Comparison of ENCODE assay signal across 2 cellular contexts in the genomic region with DNA sequence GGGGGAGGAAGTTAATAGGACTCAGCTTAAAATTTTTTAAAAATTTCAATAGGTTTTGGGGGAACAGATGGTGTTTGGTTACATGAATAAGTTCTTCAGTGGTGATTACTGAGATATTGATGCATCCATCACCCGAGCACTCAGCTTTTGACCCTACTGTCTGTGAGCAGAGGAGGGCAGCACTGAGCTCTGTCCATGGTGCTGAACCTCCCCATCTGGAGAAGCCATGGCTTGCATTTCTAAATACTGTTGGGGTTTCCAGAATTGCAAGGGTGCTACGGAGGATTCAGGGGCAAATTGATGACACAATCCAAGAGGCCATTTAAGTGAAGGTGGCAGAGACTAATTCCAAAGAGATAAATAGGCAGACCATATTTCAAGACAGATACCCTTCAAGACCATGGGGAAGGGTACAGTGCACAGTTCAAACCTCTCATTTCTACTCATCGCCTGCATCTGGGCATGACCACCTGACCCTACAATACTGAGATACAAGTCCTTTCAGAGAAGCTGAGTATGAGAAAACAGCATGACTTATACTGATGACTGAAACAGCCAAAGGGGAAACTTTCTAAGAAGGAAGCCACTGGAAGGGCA.
TF ChIP-seq lines count a peak whose summit lies in the region.

No MANE protein-coding gene starts in this region.

TF ChIP-seq in IMR-90, 13 proteins besides CTCF, POLR2A, EP300 and RAD21 (continued from another document):
- TF ChIP-seq MXI1 (IDR thresholded peaks at IDR 0.05; ENCODE audit: borderline replicate concordance, low read depth, low read length) = peak; percentile 52; the same call in 1 of the 2 replicates
- TF ChIP-seq CEBPB (IDR thresholded peaks at IDR 0.05; ENCODE audit: low read depth, low read length) = no peak

TF ChIP-seq in K562, 482 proteins besides CTCF, POLR2A, EP300 and RAD21 (continues in another document):
- TF ChIP-seq PHF20 (IDR thresholded peaks at IDR 0.05; ENCODE audit: partially characterized antibody) (no peak), ZNF644 (tag; IDR thresholded peaks at IDR 0.05; ENCODE audit: low read depth) (peak; percentile 88), NELFE (IDR thresholded peaks at IDR 0.05; ENCODE audit: insufficient read depth, insufficient read length) (no peak), ZNF696 (CRISPR knock-in tag; conservative IDR thresholded peaks at IDR 0.05) (no peak), ZBED1 (IDR thresholded peaks at IDR 0.05) (no peak), ZNF766 (CRISPR knock-in tag; conservative IDR thresholded peaks at IDR 0.05) (peak; percentile 94), NR4A1 (CRISPR knock-in tag; IDR thresholded peaks at IDR 0.05) (no peak), NR4A1 (tag; IDR thresholded peaks at IDR 0.05) (0 out of 2 replicates have a peak, but pooled peaks have one; percentile 67), ZNF583 (CRISPR knock-in tag; IDR thresholded peaks at IDR 0.05) (no peak), FOXK1 (CRISPR knock-in tag; IDR thresholded peaks at IDR 0.05; ENCODE audit: borderline replicate concordance) (0 out of 2 replicates have a peak, but pooled peaks have one; percentile 39), ETV6 (IDR thresholded peaks at IDR 0.05; ENCODE audit: borderline replicate concordance in 1 of 2, low read depth in 2 of 2, low read length in 1 of 2) (no peak), ETV6 (CRISPR knock-in tag; IDR thresholded peaks at IDR 0.05; ENCODE audit: borderline replicate concordance) (0 out of 2 replicates have a peak, but pooled peaks have one; percentile 53), SMARCA4 (IDR thresholded peaks at IDR 0.05) (no peak), CBFB (CRISPR knock-in tag; IDR thresholded peaks at IDR 0.05) (no peak), PML (IDR thresholded peaks at IDR 0.05; ENCODE audit: low read length) (no peak), STAT5A (IDR thresholded peaks at IDR 0.05; ENCODE audit: borderline replicate concordance, low read length) (no peak), HDAC1 (IDR thresholded peaks at IDR 0.05) (no peak), ZNF197 (CRISPR knock-in tag; IDR thresholded peaks at IDR 0.05; ENCODE audit: low read depth) (peak; percentile 81), RCOR1 (IDR thresholded peaks at IDR 0.05; ENCODE audit: borderline replicate concordance in 1 of 2, low read depth in 2 of 2, low read length in 2 of 2) (peak in 1 of 2 experiments; percentile 89; a peak in 2 of 4 replicates)
- TF ChIP-seq, protein P1, sequence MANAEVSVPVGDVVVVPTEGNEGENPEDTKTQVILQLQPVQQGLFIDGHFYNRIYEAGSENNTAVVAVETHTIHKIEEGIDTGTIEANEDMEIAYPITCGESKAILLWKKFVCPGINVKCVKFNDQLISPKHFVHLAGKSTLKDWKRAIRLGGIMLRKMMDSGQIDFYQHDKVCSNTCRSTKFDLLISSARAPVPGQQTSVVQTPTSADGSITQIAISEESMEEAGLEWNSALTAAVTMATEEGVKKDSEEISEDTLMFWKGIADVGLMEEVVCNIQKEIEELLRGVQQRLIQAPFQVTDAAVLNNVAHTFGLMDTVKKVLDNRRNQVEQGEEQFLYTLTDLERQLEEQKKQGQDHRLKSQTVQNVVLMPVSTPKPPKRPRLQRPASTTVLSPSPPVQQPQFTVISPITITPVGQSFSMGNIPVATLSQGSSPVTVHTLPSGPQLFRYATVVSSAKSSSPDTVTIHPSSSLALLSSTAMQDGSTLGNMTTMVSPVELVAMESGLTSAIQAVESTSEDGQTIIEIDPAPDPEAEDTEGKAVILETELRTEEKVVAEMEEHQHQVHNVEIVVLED (CRISPR knock-in tag; IDR thresholded peaks at IDR 0.05) = no peak
- TF ChIP-seq, protein P2, sequence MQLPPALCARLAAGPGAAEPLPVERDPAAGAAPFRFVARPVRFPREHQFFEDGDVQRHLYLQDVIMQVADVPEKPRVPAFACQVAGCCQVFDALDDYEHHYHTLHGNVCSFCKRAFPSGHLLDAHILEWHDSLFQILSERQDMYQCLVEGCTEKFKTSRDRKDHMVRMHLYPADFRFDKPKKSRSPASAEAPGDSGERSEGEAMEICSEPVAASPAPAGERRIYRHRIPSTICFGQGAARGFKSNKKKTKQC (CRISPR knock-in tag; IDR thresholded peaks at IDR 0.05) = peak; percentile 94
- TF ChIP-seq, protein P3, sequence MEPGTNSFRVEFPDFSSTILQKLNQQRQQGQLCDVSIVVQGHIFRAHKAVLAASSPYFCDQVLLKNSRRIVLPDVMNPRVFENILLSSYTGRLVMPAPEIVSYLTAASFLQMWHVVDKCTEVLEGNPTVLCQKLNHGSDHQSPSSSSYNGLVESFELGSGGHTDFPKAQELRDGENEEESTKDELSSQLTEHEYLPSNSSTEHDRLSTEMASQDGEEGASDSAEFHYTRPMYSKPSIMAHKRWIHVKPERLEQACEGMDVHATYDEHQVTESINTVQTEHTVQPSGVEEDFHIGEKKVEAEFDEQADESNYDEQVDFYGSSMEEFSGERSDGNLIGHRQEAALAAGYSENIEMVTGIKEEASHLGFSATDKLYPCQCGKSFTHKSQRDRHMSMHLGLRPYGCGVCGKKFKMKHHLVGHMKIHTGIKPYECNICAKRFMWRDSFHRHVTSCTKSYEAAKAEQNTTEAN (CRISPR knock-in tag; IDR thresholded peaks at IDR 0.05) = no peak
- TF ChIP-seq, protein P4, sequence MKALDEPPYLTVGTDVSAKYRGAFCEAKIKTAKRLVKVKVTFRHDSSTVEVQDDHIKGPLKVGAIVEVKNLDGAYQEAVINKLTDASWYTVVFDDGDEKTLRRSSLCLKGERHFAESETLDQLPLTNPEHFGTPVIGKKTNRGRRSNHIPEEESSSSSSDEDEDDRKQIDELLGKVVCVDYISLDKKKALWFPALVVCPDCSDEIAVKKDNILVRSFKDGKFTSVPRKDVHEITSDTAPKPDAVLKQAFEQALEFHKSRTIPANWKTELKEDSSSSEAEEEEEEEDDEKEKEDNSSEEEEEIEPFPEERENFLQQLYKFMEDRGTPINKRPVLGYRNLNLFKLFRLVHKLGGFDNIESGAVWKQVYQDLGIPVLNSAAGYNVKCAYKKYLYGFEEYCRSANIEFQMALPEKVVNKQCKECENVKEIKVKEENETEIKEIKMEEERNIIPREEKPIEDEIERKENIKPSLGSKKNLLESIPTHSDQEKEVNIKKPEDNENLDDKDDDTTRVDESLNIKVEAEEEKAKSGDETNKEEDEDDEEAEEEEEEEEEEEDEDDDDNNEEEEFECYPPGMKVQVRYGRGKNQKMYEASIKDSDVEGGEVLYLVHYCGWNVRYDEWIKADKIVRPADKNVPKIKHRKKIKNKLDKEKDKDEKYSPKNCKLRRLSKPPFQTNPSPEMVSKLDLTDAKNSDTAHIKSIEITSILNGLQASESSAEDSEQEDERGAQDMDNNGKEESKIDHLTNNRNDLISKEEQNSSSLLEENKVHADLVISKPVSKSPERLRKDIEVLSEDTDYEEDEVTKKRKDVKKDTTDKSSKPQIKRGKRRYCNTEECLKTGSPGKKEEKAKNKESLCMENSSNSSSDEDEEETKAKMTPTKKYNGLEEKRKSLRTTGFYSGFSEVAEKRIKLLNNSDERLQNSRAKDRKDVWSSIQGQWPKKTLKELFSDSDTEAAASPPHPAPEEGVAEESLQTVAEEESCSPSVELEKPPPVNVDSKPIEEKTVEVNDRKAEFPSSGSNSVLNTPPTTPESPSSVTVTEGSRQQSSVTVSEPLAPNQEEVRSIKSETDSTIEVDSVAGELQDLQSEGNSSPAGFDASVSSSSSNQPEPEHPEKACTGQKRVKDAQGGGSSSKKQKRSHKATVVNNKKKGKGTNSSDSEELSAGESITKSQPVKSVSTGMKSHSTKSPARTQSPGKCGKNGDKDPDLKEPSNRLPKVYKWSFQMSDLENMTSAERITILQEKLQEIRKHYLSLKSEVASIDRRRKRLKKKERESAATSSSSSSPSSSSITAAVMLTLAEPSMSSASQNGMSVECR (CRISPR knock-in tag; IDR thresholded peaks at IDR 0.05) = peak; percentile 86
- TF ChIP-seq, protein P5, sequence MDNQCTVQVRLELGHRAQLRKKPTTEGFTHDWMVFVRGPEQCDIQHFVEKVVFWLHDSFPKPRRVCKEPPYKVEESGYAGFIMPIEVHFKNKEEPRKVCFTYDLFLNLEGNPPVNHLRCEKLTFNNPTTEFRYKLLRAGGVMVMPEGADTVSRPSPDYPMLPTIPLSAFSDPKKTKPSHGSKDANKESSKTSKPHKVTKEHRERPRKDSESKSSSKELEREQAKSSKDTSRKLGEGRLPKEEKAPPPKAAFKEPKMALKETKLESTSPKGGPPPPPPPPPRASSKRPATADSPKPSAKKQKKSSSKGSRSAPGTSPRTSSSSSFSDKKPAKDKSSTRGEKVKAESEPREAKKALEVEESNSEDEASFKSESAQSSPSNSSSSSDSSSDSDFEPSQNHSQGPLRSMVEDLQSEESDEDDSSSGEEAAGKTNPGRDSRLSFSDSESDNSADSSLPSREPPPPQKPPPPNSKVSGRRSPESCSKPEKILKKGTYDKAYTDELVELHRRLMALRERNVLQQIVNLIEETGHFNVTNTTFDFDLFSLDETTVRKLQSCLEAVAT (IDR thresholded peaks at IDR 0.05) = peak in 1 of 2 experiments; percentile 80; a peak in 2 of 4 replicates
- TF ChIP-seq, protein P6, sequence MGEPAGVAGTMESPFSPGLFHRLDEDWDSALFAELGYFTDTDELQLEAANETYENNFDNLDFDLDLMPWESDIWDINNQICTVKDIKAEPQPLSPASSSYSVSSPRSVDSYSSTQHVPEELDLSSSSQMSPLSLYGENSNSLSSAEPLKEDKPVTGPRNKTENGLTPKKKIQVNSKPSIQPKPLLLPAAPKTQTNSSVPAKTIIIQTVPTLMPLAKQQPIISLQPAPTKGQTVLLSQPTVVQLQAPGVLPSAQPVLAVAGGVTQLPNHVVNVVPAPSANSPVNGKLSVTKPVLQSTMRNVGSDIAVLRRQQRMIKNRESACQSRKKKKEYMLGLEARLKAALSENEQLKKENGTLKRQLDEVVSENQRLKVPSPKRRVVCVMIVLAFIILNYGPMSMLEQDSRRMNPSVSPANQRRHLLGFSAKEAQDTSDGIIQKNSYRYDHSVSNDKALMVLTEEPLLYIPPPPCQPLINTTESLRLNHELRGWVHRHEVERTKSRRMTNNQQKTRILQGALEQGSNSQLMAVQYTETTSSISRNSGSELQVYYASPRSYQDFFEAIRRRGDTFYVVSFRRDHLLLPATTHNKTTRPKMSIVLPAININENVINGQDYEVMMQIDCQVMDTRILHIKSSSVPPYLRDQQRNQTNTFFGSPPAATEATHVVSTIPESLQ (CRISPR knock-in tag; IDR thresholded peaks at IDR 0.05) = peak; percentile 90; the same call in 1 of the 2 replicates
- TF ChIP-seq, protein P7, sequence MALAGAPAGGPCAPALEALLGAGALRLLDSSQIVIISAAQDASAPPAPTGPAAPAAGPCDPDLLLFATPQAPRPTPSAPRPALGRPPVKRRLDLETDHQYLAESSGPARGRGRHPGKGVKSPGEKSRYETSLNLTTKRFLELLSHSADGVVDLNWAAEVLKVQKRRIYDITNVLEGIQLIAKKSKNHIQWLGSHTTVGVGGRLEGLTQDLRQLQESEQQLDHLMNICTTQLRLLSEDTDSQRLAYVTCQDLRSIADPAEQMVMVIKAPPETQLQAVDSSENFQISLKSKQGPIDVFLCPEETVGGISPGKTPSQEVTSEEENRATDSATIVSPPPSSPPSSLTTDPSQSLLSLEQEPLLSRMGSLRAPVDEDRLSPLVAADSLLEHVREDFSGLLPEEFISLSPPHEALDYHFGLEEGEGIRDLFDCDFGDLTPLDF (CRISPR knock-in tag; IDR thresholded peaks at IDR 0.05) = peak; percentile 42; the same call in 1 of the 2 replicates
- TF ChIP-seq, protein P8, sequence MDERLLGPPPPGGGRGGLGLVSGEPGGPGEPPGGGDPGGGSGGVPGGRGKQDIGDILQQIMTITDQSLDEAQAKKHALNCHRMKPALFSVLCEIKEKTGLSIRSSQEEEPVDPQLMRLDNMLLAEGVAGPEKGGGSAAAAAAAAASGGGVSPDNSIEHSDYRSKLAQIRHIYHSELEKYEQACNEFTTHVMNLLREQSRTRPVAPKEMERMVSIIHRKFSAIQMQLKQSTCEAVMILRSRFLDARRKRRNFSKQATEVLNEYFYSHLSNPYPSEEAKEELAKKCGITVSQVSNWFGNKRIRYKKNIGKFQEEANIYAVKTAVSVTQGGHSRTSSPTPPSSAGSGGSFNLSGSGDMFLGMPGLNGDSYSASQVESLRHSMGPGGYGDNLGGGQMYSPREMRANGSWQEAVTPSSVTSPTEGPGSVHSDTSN (CRISPR knock-in tag; IDR thresholded peaks at IDR 0.05; ENCODE audit: low read depth) = no peak
- TF ChIP-seq, protein P8 (tag; conservative IDR thresholded peaks at IDR 0.05; ENCODE audit: low read depth) = 0 out of 2 replicates have a peak, but pooled peaks have one; percentile 19
- TF ChIP-seq, protein P9, sequence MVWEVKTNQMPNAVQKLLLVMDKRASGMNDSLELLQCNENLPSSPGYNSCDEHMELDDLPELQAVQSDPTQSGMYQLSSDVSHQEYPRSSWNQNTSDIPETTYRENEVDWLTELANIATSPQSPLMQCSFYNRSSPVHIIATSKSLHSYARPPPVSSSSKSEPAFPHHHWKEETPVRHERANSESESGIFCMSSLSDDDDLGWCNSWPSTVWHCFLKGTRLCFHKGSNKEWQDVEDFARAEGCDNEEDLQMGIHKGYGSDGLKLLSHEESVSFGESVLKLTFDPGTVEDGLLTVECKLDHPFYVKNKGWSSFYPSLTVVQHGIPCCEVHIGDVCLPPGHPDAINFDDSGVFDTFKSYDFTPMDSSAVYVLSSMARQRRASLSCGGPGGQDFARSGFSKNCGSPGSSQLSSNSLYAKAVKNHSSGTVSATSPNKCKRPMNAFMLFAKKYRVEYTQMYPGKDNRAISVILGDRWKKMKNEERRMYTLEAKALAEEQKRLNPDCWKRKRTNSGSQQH (CRISPR knock-in tag; IDR thresholded peaks at IDR 0.05) = no peak
- TF ChIP-seq, protein P10, sequence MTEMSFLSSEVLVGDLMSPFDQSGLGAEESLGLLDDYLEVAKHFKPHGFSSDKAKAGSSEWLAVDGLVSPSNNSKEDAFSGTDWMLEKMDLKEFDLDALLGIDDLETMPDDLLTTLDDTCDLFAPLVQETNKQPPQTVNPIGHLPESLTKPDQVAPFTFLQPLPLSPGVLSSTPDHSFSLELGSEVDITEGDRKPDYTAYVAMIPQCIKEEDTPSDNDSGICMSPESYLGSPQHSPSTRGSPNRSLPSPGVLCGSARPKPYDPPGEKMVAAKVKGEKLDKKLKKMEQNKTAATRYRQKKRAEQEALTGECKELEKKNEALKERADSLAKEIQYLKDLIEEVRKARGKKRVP (CRISPR knock-in tag; IDR thresholded peaks at IDR 0.05) = peak; percentile 3; the same call in 1 of the 2 replicates
